Comparison of ENCODE assay signal across 22 cellular contexts in genomic region chr20:17014217-17014616, GRCh38.
A peak's percentile ranks its signal among the peaks of the same experiment; 100 is the strongest.
DNase-seq lines count a peak whose midpoint lies in the region; TF ChIP-seq lines count a peak whose summit lies in the region.
"Had no signal": no experiment of that assay in that cellular context is flagged by ENCODE, and none has a peak within 500 bp of the region (broad histone marks: within the 10 kb centered on the region; RNA-seq: fewer than 3 reads in every experiment).

No MANE protein-coding gene starts in this region.

- H3K36me3 ChIP-seq in neural progenitor cell (no peaks in the 10 kb centered on the region), GM23248 (ENCODE audit: low read depth) (no peaks in the 10 kb centered on the region)
- H3K36me3 ChIP-seq: left ventricle myocardium inferior, prostate gland, uterus had no signal

- H3K27me3 ChIP-seq in neural progenitor cell = no peaks in the 10 kb centered on the region
- no peaks in the 10 kb centered on the region for H3K27me3 ChIP-seq in GM23248 (replicated peaks; ENCODE audit: insufficient read depth)
- H3K27me3 ChIP-seq: uterus had no signal

- no peaks in the 10 kb centered on the region for H3K9me3 ChIP-seq in neural progenitor cell (ENCODE audit: low read depth)
- H3K9me3 ChIP-seq in GM23248 (ENCODE audit: low read depth) = no peaks in the 10 kb centered on the region
- H3K9me3 ChIP-seq: prostate gland, uterus had no signal

- 1 to 2% methylated on average over 5 of the region's 5 CpGs for WGBS in GM23248 (ENCODE audit: low coverage in 1 of 2, low lambda C conversion rate in 2 of 2, missing lambda C conversion rate in 2 of 2), 2 experiments

- DNase-seq in G401 (ENCODE audit: low spot score) (peak; percentile 88), NCI-H1417 treated with DMSO at 0.1 percent for 48 hours (lab: John Stamatoyannopoulos, UW) (peak; percentile 42), anterior cingulate cortex (lab: John Stamatoyannopoulos, UW) (peak in 46 of 58 donors; percentile 2 to 71 (median 29)), neural progenitor cell (ENCODE audit: low spot score) (peak; percentile 33), T-helper 1 cell (no peak), RKO (ENCODE audit: low spot score) (no peak), GM23248 (no peak)
- DNase-seq: activated CD4-positive, alpha-beta T cell treated with anti-CD3 and anti-CD28 coated beads, Interleukin-2, amount 10 ng/mL, durations not matched to agents 24 days and 14 days; CD4-positive, alpha-beta T cell; cerebellar nuclear complex; effector CD4-positive, alpha-beta T cell; Karpas-422; left ventricle myocardium inferior; NCI-H1092; NCI-H2107; PC-9; T-helper 17 cell; uterus had no signal

- no peak overlapping the region for H3K9ac ChIP-seq in neural progenitor cell
- no peak overlapping the region for H3K9ac ChIP-seq in GM23248

- H3F3A ChIP-seq in neural progenitor cell (ENCODE audit: low read depth) = no peaks in the 10 kb centered on the region
- no peaks in the 10 kb centered on the region for H3F3A ChIP-seq in GM23248 (ENCODE audit: insufficient read depth)

- no peaks in the 10 kb centered on the region for H3K36me3 Mint-ChIP-seq in neural progenitor cell
- H3K36me3 Mint-ChIP-seq: activated naive CD4-positive, alpha-beta T cell treated with anti-CD3 and anti-CD28 coated beads, Interleukin-2, amount 50 U/mL, for 24 hours had no signal

- no peaks in the 10 kb centered on the region for H3K79me2 ChIP-seq in neural progenitor cell (ENCODE audit: low read depth)
- H3K79me2 ChIP-seq in GM23248 (ENCODE audit: insufficient read depth) = no peaks in the 10 kb centered on the region

- H3K27ac Mint-ChIP-seq in neural progenitor cell = no peak overlapping the region
- H3K27ac Mint-ChIP-seq: activated CD4-positive, alpha-beta T cell treated with anti-CD3 and anti-CD28 coated beads, Interleukin-2, amount 10 ng/mL, durations not matched to agents 24 days and 14 days; activated naive CD4-positive, alpha-beta T cell treated with anti-CD3 and anti-CD28 coated beads, Interleukin-2, amount 50 U/mL, for 24 hours; activated T-helper 1 cell treated with anti-CD3 and anti-CD28 coated beads, Interleukin-12 subunit alpha, Interleukin-12 subunit beta, Interleukin-2, Interleukin-4 antibody, amounts not matched to agents 30 ng/mL and 10 ng/mL and 1 ng/mL, durations not matched to agents 14 hours and 24 hours and 36 hours; CD4-positive, alpha-beta T cell; nephron; T-helper 17 cell had no signal

- in situ Hi-C loops in G401 (cut with HindIII; ENCODE audit: low sequenced_read_pairs) = no loop called here
- in situ Hi-C loops in GM23248 (cut with MboI) = no loop called here

- H3K27me3 Mint-ChIP-seq in neural progenitor cell (ENCODE audit: insufficient read depth, low read depth) = no peaks in the 10 kb centered on the region
- H3K27me3 Mint-ChIP-seq: activated CD4-positive, alpha-beta T cell treated with anti-CD3 and anti-CD28 coated beads, Interleukin-2, amount 10 ng/mL, durations not matched to agents 24 days and 14 days; activated naive CD4-positive, alpha-beta T cell treated with anti-CD3 and anti-CD28 coated beads, Interleukin-2, amount 50 U/mL, for 24 hours; CD4-positive, alpha-beta T cell; T-helper 17 cell had no signal

- H3K27ac ChIP-seq in neural progenitor cell (no peak overlapping the region), GM23248 (no peak overlapping the region)
- H3K27ac ChIP-seq: left ventricle myocardium inferior, PC-9, prostate gland, uterus had no signal

- peaks cover 44% of the 10 kb centered on the region for H3K4me1 Mint-ChIP-seq in neural progenitor cell
- H3K4me1 Mint-ChIP-seq: activated CD4-positive, alpha-beta T cell treated with anti-CD3 and anti-CD28 coated beads, Interleukin-2, amount 10 ng/mL, durations not matched to agents 24 days and 14 days; activated naive CD4-positive, alpha-beta T cell treated with anti-CD3 and anti-CD28 coated beads, Interleukin-2, amount 50 U/mL, for 24 hours; nephron; T-helper 17 cell had no signal

- H3K4me2 ChIP-seq in neural progenitor cell = no peak overlapping the region
- H3K4me2 ChIP-seq in GM23248 (ENCODE audit: unreplicated experiment) = no peak overlapping the region
- H3K4me2 ChIP-seq: PC-9 had no signal

- no peak overlapping the region for H3K4me3 Mint-ChIP-seq in neural progenitor cell
- H3K4me3 Mint-ChIP-seq: activated CD4-positive, alpha-beta T cell treated with anti-CD3 and anti-CD28 coated beads, Interleukin-2, amount 10 ng/mL, durations not matched to agents 24 days and 14 days; activated naive CD4-positive, alpha-beta T cell treated with anti-CD3 and anti-CD28 coated beads, Interleukin-2, amount 50 U/mL, for 24 hours; activated T-helper 1 cell treated with anti-CD3 and anti-CD28 coated beads, Interleukin-12 subunit alpha, Interleukin-12 subunit beta, Interleukin-2, Interleukin-4 antibody, amounts not matched to agents 30 ng/mL and 10 ng/mL and 1 ng/mL, durations not matched to agents 14 hours and 24 hours and 36 hours; CD4-positive, alpha-beta T cell; nephron; T-helper 17 cell had no signal

- H3K9me3 Mint-ChIP-seq in neural progenitor cell = no peaks in the 10 kb centered on the region
- H3K9me3 Mint-ChIP-seq: activated CD4-positive, alpha-beta T cell treated with anti-CD3 and anti-CD28 coated beads, Interleukin-2, amount 10 ng/mL, durations not matched to agents 24 days and 14 days; activated naive CD4-positive, alpha-beta T cell treated with anti-CD3 and anti-CD28 coated beads, Interleukin-2, amount 50 U/mL, for 24 hours; activated T-helper 1 cell treated with anti-CD3 and anti-CD28 coated beads, Interleukin-12 subunit alpha, Interleukin-12 subunit beta, Interleukin-2, Interleukin-4 antibody, amounts not matched to agents 30 ng/mL and 10 ng/mL and 1 ng/mL, durations not matched to agents 14 hours and 24 hours and 36 hours; nephron had no signal

- H4K20me1 ChIP-seq in neural progenitor cell (ENCODE audit: low read depth) (no peaks in the 10 kb centered on the region), GM23248 (ENCODE audit: insufficient read depth) (no peaks in the 10 kb centered on the region)

- TF ChIP-seq CTCF in neural progenitor cell (IDR thresholded peaks at IDR 0.05) = no peak

- no peaks in the 10 kb centered on the region for H3K9me2 ChIP-seq in GM23248 (ENCODE audit: insufficient read depth)

- H2AFZ ChIP-seq in neural progenitor cell (replicated peaks) (no peak overlapping the region), GM23248 (no peak overlapping the region)
- H2AFZ ChIP-seq: PC-9 had no signal

- H3K4me1 ChIP-seq in neural progenitor cell (no peaks in the 10 kb centered on the region), GM23248 (ENCODE audit: insufficient read depth) (no peaks in the 10 kb centered on the region)
- H3K4me1 ChIP-seq: left ventricle myocardium inferior, prostate gland, uterus had no signal

- H3K4me3 ChIP-seq in neural progenitor cell = no peak overlapping the region
- H3K4me3 ChIP-seq in GM23248 = no peak overlapping the region
- H3K4me3 ChIP-seq: left ventricle myocardium inferior, PC-9, prostate gland, uterus had no signal

Comparison
In these comparisons a context has a peak if more than half of its experiments do, and no peak if none do; other contexts are left out.
1. DNase-seq: peak in G401 (single experiment), NCI-H1417 treated with DMSO at 0.1 percent for 48 hours (single experiment), anterior cingulate cortex (46 of 58) and neural progenitor cell (single experiment); none in T-helper 1 cell (0 of 5), RKO (single experiment) and GM23248 (single experiment).